ENCODE assay signal across 8 cellular contexts in the genomic region with DNA sequence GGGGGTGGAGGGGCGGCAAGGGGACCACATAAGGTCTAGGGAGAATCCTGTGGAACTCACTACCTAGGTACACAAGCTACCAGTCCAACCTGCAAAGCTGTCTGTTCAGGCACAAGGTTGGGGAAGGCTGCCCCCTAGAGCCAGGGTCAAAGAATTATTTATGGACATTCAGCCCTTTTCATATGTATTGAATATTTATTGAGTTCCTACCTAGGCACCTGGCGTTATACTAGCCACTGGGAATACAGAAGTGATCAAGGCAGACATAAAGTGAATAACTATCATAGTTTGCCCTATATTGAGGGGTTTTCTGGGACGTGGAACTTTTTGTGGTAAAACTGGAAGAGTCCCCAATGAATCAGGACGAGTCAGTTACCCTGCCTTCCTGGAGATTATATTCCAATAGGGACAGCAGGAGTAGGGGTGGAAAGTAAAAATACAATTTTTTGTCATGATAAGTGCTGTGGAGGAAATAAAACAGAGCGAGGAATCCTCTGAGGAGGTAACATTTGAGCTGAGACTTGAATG. TPM values are rescaled to one million over a fixed set of nuclear protein-coding genes. Genes with fewer than 3 reads are reported as not detected.
DNase-seq lines count a peak whose midpoint lies in the region; ATAC-seq, FAIRE-seq and TF ChIP-seq lines count a peak whose summit lies in the region.

No MANE protein-coding gene starts in this region.

- H3K27ac ChIP-seq in endothelial cell of umbilical vein (ENCODE audit: insufficient read depth, low read depth, low read length) (no peak overlapping the region), osteoblast (ENCODE audit: low read depth, low read length) (no peak overlapping the region), uterus (no peak overlapping the region)

- no peak overlapping the region for H3K9ac ChIP-seq in endothelial cell of umbilical vein (replicated peaks; ENCODE audit: extremely low read depth, insufficient read depth, low read length)

- H3K4me3 Mint-ChIP-seq in activated CD8-positive, alpha-beta T cell treated with anti-CD3 and anti-CD28 coated beads for 36 hours = no peak overlapping the region

- H3K4me2 ChIP-seq in endothelial cell of umbilical vein (ENCODE audit: insufficient read depth, low read length) = no peak overlapping the region
- H3K4me2 ChIP-seq in osteoblast (ENCODE audit: insufficient read depth, low read length) = no peak overlapping the region

- in situ Hi-C loops in ACHN (cut with HindIII; ENCODE audit: low pct_ligation_motif_present, low pct_unique_long_range_greater_than_20kb, low sequenced_read_pairs) = no loop called here

- H4K20me1 ChIP-seq in endothelial cell of umbilical vein (replicated peaks; ENCODE audit: control insufficient read depth, extremely low read depth, insufficient read depth, low read length) (no peaks in the 10 kb centered on the region), osteoblast (ENCODE audit: insufficient read depth, low read length) (no peaks in the 10 kb centered on the region)

- DNase-seq in ACHN = peak; percentile 73
- DNase-seq in NCI-H2196 treated with DMSO at 0.1 percent for 48 hours (lab: John Stamatoyannopoulos, UW; ENCODE audit: unreplicated experiment) = peak; percentile 44
- peak; percentile 77 for DNase-seq in activated CD8-positive, alpha-beta T cell treated with anti-CD3 and anti-CD28 coated beads for 36 hours
- DNase-seq in endothelial cell of umbilical vein (ENCODE audit: low read depth, low spot score) = peak; percentile 66
- peak; percentile 88 for DNase-seq in osteoblast (ENCODE audit: insufficient read length, low spot score, missing footprints)
- no peak for DNase-seq in uterus
- DNase-seq in NCI-H128 (lab: John Stamatoyannopoulos, UW; ENCODE audit: unreplicated experiment) = no peak

- H3K79me2 ChIP-seq in endothelial cell of umbilical vein (ENCODE audit: control insufficient read depth, insufficient read depth, low read length) = no peaks in the 10 kb centered on the region
- H3K79me2 ChIP-seq in osteoblast (ENCODE audit: insufficient read depth, low read length) = no peaks in the 10 kb centered on the region

- no peaks in the 10 kb centered on the region for H3K36me3 ChIP-seq in endothelial cell of umbilical vein (ENCODE audit: control insufficient read depth in 2 of 2, extremely low read depth in 1 of 2, insufficient read depth in 2 of 2, low read length in 2 of 2)
- H3K36me3 ChIP-seq in osteoblast (ENCODE audit: insufficient read depth, low read length) = no peaks in the 10 kb centered on the region
- H3K36me3 ChIP-seq in uterus = no peaks in the 10 kb centered on the region

- no TSS peak for BruUV-seq in endothelial cell of umbilical vein (replicated peaks; lab: Mats Ljungman, UMichigan)

- peak; percentile 75 for FAIRE-seq in endothelial cell of umbilical vein (lab: Jason Lieb, UNC)

- CTCF ChIA-PET in activated CD8-positive, alpha-beta T cell treated with anti-CD3 and anti-CD28 coated beads for 36 hours (lab: Charles Lee) = interaction anchor here (0.7 to 19.4 kb wide), 38 partner anchors 9 to 418 kb away, joined by 3 to 685 read pairs (median 7); partner anchors contain the start of genes ENDOU and RAPGEF3
- CTCF ChIA-PET in endothelial cell of umbilical vein (lab: Charles Lee) = interaction anchor here (0.7 to 10.1 kb wide), 27 partner anchors 11 to 390 kb away, joined by 3 to 385 read pairs (median 5); partner anchors contain the start of genes ASB8, ENDOU, RAPGEF3 and RPAP3

- TF ChIP-seq POLR2A in endothelial cell of umbilical vein (IDR thresholded peaks at IDR 0.05; ENCODE audit: low read depth, low read length) (no peak), uterus (IDR thresholded peaks at IDR 0.05) (no peak)

- H3K9me1 ChIP-seq in endothelial cell of umbilical vein (replicated peaks; ENCODE audit: control insufficient read depth, extremely low read depth, insufficient read depth, low read length) = no peaks in the 10 kb centered on the region

- H3K4me1 ChIP-seq in endothelial cell of umbilical vein (ENCODE audit: control insufficient read depth, extremely low read depth, insufficient read depth, low read length) (peaks cover 6% of the 10 kb centered on the region), osteoblast (ENCODE audit: insufficient read depth, low read length) (peaks cover 18% of the 10 kb centered on the region), uterus (no peaks in the 10 kb centered on the region)

- no peaks in the 10 kb centered on the region for H3K27me3 Mint-ChIP-seq in activated CD8-positive, alpha-beta T cell treated with anti-CD3 and anti-CD28 coated beads for 36 hours

- H2AFZ ChIP-seq in endothelial cell of umbilical vein (ENCODE audit: low read depth, low read length) = no peak overlapping the region
- no peak overlapping the region for H2AFZ ChIP-seq in osteoblast (ENCODE audit: low read length)

- peak; percentile 89 for TF ChIP-seq CTCF in activated CD8-positive, alpha-beta T cell treated with anti-CD3 and anti-CD28 coated beads for 36 hours (IDR thresholded peaks at IDR 0.05)
- TF ChIP-seq CTCF in endothelial cell of umbilical vein (IDR thresholded peaks at IDR 0.05; ENCODE audit: extremely low read depth in 1 of 2, insufficient read depth in 1 of 2, low read depth in 1 of 2, low read length in 2 of 2) = peak; percentile 64 to 66
- TF ChIP-seq CTCF in osteoblast (IDR thresholded peaks at IDR 0.05; ENCODE audit: extremely low read depth, low read depth, low read length) = peak; percentile 65
- peak; percentile 25 to 55 (median 37) for TF ChIP-seq CTCF in uterus (IDR thresholded peaks at IDR 0.05)

- no peaks in the 10 kb centered on the region for H3K9me3 ChIP-seq in endothelial cell of umbilical vein (replicated peaks; ENCODE audit: control insufficient read depth, insufficient read depth, low read length)
- no peaks in the 10 kb centered on the region for H3K9me3 ChIP-seq in osteoblast (ENCODE audit: low read depth, low read length)
- H3K9me3 ChIP-seq in uterus = no peaks in the 10 kb centered on the region

- POLR2A ChIA-PET in activated CD8-positive, alpha-beta T cell treated with anti-CD3 and anti-CD28 coated beads for 36 hours (lab: Charles Lee) = interaction anchor here (0.9 to 2.2 kb wide), 9 partner anchors 11 to 50 kb away, joined by 3 to 15 read pairs (median 4); no protein-coding TSS in a partner anchor
- POLR2A ChIA-PET in endothelial cell of umbilical vein (lab: Charles Lee) = interaction anchor here (0.6 kb wide), 1 partner anchor 25 kb away, joined by 3 read pairs; no protein-coding TSS in a partner anchor

- no peak overlapping the region for H3K27ac Mint-ChIP-seq in activated CD8-positive, alpha-beta T cell treated with anti-CD3 and anti-CD28 coated beads for 36 hours

- intact Hi-C loops in activated CD8-positive, alpha-beta T cell treated with anti-CD3 and anti-CD28 coated beads for 36 hours (cut with micrococcal nuclease) = loop anchor here (2.0 to 5.0 kb wide), 2 partner anchors 24 to 60 kb away; partner anchors contain the start of gene RPAP3
- intact Hi-C loops in endothelial cell of umbilical vein (cut with micrococcal nuclease) = loop anchor here (1.0 kb wide), 2 partner anchors 25 to 52 kb away; no protein-coding TSS in a partner anchor
- intact Hi-C loops in uterus (cut with DNase I; ENCODE audit: low total_unique reads) = no loop called here

- dilution Hi-C loops in endothelial cell of umbilical vein (cut with MboI; ENCODE audit: extremely low pct_ligation_motif_present, low sequenced_read_pairs) = no loop called here

- no peaks in the 10 kb centered on the region for H3K27me3 ChIP-seq in endothelial cell of umbilical vein (ENCODE audit: control insufficient read depth in 2 of 2, insufficient read depth in 2 of 2, low read length in 2 of 2)
- H3K27me3 ChIP-seq in osteoblast (ENCODE audit: insufficient read depth, low read length) = no peaks in the 10 kb centered on the region
- no peaks in the 10 kb centered on the region for H3K27me3 ChIP-seq in uterus

- no peak overlapping the region for H3K4me3 ChIP-seq in endothelial cell of umbilical vein (replicated peaks in 1 of 3; ENCODE audit: insufficient read depth in 1 of 3, low read depth in 1 of 3, low read length in 3 of 3)
- H3K4me3 ChIP-seq in osteoblast (ENCODE audit: insufficient read depth, low read length) = no peak overlapping the region
- H3K4me3 ChIP-seq in uterus = no peak overlapping the region

- peak; percentile 74 for ATAC-seq in GM18868 (IDR thresholded peaks at IDR 0.05; ENCODE audit: unreplicated experiment)
- peak; percentile 80 for ATAC-seq in activated CD8-positive, alpha-beta T cell treated with anti-CD3 and anti-CD28 coated beads for 36 hours

- H3K9me3 Mint-ChIP-seq in activated CD8-positive, alpha-beta T cell treated with anti-CD3 and anti-CD28 coated beads for 36 hours = no peaks in the 10 kb centered on the region

- H3K36me3 Mint-ChIP-seq in activated CD8-positive, alpha-beta T cell treated with anti-CD3 and anti-CD28 coated beads for 36 hours (ENCODE audit: low read depth) = no peaks in the 10 kb centered on the region

- H3K4me1 Mint-ChIP-seq in activated CD8-positive, alpha-beta T cell treated with anti-CD3 and anti-CD28 coated beads for 36 hours (ENCODE audit: low read depth) = peaks cover 13% of the 10 kb centered on the region

RNA-seq across cellular contexts. Expression of gene SLC48A1, which starts 5.8 kb away (rescaled TPM):
- total RNA-seq in activated CD8-positive, alpha-beta T cell treated with anti-CD3 and anti-CD28 coated beads for 36 hours = 10 to 100 TPM in 1 of 2 experiments, 1 to 10 TPM in 1; 8.8 to 10.2 TPM
- total RNA-seq in endothelial cell of umbilical vein (17.9 and 20.3 TPM in 2 replicates), osteoblast (18.0 and 19.2 TPM in 2 replicates), uterus (10 to 100 TPM in 3 of 4 donors, 1 to 10 TPM in 1; 1.3 to 50.5 (median 15.4) TPM)
- 17.3 and 19.8 TPM in 2 replicates for polyA plus RNA-seq in endothelial cell of umbilical vein
- 13.0 and 14.1 TPM in 2 replicates for polyA plus RNA-seq in endothelial cell of umbilical vein (2011; cell fraction: cytosol; rRNA removed)
- polyA plus RNA-seq in endothelial cell of umbilical vein (2011; cell fraction: nucleus; rRNA removed) = 21.7 and 24.5 TPM in 2 replicates
- polyA plus RNA-seq in endothelial cell of umbilical vein (2012) = 14.7 and 19.3 TPM in 2 replicates
- polyA minus RNA-seq in endothelial cell of umbilical vein = 14.9 and 20.7 TPM in 2 replicates
- 18.2 TPM for polyA minus RNA-seq in endothelial cell of umbilical vein (2011; cell fraction: cytosol; rRNA and poly(A)+ RNA removed)
- polyA minus RNA-seq in endothelial cell of umbilical vein (2011; cell fraction: nucleus; rRNA and poly(A)+ RNA removed) = 7.0 and 7.5 TPM in 2 replicates

RNA-seq across cellular contexts. Expression of gene RAPGEF3, which starts 8.6 kb away (rescaled TPM):
- total RNA-seq in activated CD8-positive, alpha-beta T cell treated with anti-CD3 and anti-CD28 coated beads for 36 hours = under 1 TPM; 0.56 to 0.58 TPM
- 53.6 and 55.1 TPM in 2 replicates for total RNA-seq in endothelial cell of umbilical vein
- 30.8 and 34.5 TPM in 2 replicates for polyA plus RNA-seq in endothelial cell of umbilical vein
- polyA plus RNA-seq in endothelial cell of umbilical vein (2011; cell fraction: cytosol; rRNA removed) = 14.4 and 18.3 TPM in 2 replicates
- polyA plus RNA-seq in endothelial cell of umbilical vein (2011; cell fraction: nucleus; rRNA removed) = 171 and 207 TPM in 2 replicates
- 29.7 and 38.7 TPM in 2 replicates for polyA plus RNA-seq in endothelial cell of umbilical vein (2012)
- polyA minus RNA-seq in endothelial cell of umbilical vein = 34.0 and 42.1 TPM in 2 replicates
- 3.3 TPM for polyA minus RNA-seq in endothelial cell of umbilical vein (2011; cell fraction: cytosol; rRNA and poly(A)+ RNA removed)
- 57.3 and 65.6 TPM in 2 replicates for polyA minus RNA-seq in endothelial cell of umbilical vein (2011; cell fraction: nucleus; rRNA and poly(A)+ RNA removed)
- 3.5 and 4.3 TPM in 2 replicates for total RNA-seq in osteoblast
- 100 to 1,000 TPM in 1 of 4 donors, 10 to 100 TPM in 3; 13.5 to 105 (median 48.7) TPM for total RNA-seq in uterus

RNA-seq across cellular contexts. Expression of gene ENDOU, which starts 42.0 kb away (rescaled TPM):
- total RNA-seq in activated CD8-positive, alpha-beta T cell treated with anti-CD3 and anti-CD28 coated beads for 36 hours = not detected
- total RNA-seq in endothelial cell of umbilical vein (not detected in 2 replicates), osteoblast (not detected in 2 replicates), uterus (under 1 TPM in 2 of 4 donors, not detected in 2; 0.28 to 0.64 TPM)
- polyA plus RNA-seq in endothelial cell of umbilical vein = not detected in 2 replicates
- 0.04 TPM in 1 of 2 replicates, not detected in the other for polyA plus RNA-seq in endothelial cell of umbilical vein (2011; cell fraction: cytosol; rRNA removed)
- 0.32 and 0.48 TPM in 2 replicates for polyA plus RNA-seq in endothelial cell of umbilical vein (2011; cell fraction: nucleus; rRNA removed)
- 0.07 TPM in 1 of 2 replicates, not detected in the other for polyA plus RNA-seq in endothelial cell of umbilical vein (2012)
- polyA minus RNA-seq in endothelial cell of umbilical vein = not detected in 2 replicates
- polyA minus RNA-seq in endothelial cell of umbilical vein (2011; cell fraction: cytosol; rRNA and poly(A)+ RNA removed) = not detected
- not detected in 2 replicates for polyA minus RNA-seq in endothelial cell of umbilical vein (2011; cell fraction: nucleus; rRNA and poly(A)+ RNA removed)

RNA-seq across cellular contexts. Expression of gene HDAC7, which starts 52.4 kb away (rescaled TPM):
- total RNA-seq in activated CD8-positive, alpha-beta T cell treated with anti-CD3 and anti-CD28 coated beads for 36 hours = 100 to 1,000 TPM; 373 to 382 TPM
- total RNA-seq in endothelial cell of umbilical vein (249 and 252 TPM in 2 replicates), osteoblast (39.8 and 41.3 TPM in 2 replicates), uterus (100 to 1,000 TPM in 1 of 4 donors, 10 to 100 TPM in 3; 33.0 to 191 (median 42.5) TPM)
- polyA plus RNA-seq in endothelial cell of umbilical vein = 119 and 122 TPM in 2 replicates
- 101 and 125 TPM in 2 replicates for polyA plus RNA-seq in endothelial cell of umbilical vein (2011; cell fraction: cytosol; rRNA removed)
- 462 and 531 TPM in 2 replicates for polyA plus RNA-seq in endothelial cell of umbilical vein (2011; cell fraction: nucleus; rRNA removed)
- 105 and 119 TPM in 2 replicates for polyA plus RNA-seq in endothelial cell of umbilical vein (2012)
- polyA minus RNA-seq in endothelial cell of umbilical vein = 81.4 and 95.8 TPM in 2 replicates
- 25.6 TPM for polyA minus RNA-seq in endothelial cell of umbilical vein (2011; cell fraction: cytosol; rRNA and poly(A)+ RNA removed)
- 127 and 192 TPM in 2 replicates for polyA minus RNA-seq in endothelial cell of umbilical vein (2011; cell fraction: nucleus; rRNA and poly(A)+ RNA removed)

Comparison
In these comparisons a context has a peak if more than half of its experiments do, and no peak if none do; other contexts are left out.
1. DNase-seq: peak in ACHN (single experiment), NCI-H2196 treated with DMSO at 0.1 percent for 48 hours (single experiment), activated CD8-positive, alpha-beta T cell treated with anti-CD3 and anti-CD28 coated beads for 36 hours (single experiment), endothelial cell of umbilical vein (single experiment) and osteoblast (single experiment); none in uterus (0 of 2) and NCI-H128 (single experiment).
2. CTCF ChIP-seq: peak in every context shown above with its lines; median percentile 89 in activated CD8-positive, alpha-beta T cell treated with anti-CD3 and anti-CD28 coated beads for 36 hours; 65 in endothelial cell of umbilical vein; 65 in osteoblast; 37 in uterus.